In genomic region chr4:102760645-102761477, GRCh38 we compare ENCODE assay signal across 8 cellular contexts. TPM values are rescaled to one million over a fixed set of nuclear protein-coding genes. Genes with fewer than 3 reads are reported as not detected.
DNase-seq lines count a peak whose midpoint lies in the region; ATAC-seq and TF ChIP-seq lines count a peak whose summit lies in the region.

TSS of gene MANBA (minus strand) at chr4:102760968. CDS start at chr4:102760894, 74 bp downstream.

- TF ChIP-seq CTCF in ascending aorta (IDR thresholded peaks at IDR 0.05) (no peak), hepatocyte (IDR thresholded peaks at IDR 0.05; ENCODE audit: poor library complexity) (no peak)

- H3K4me3 ChIP-seq in ascending aorta (peak within 1 kb of the TSS; percentile 87 to 91), hepatocyte (peak within 1 kb of the TSS; percentile 75), aorta (ENCODE audit: low read length in 2 of 2) (peak within 1 kb of the TSS; percentile 75 to 85)

- WGBS in hepatocyte (ENCODE audit: low lambda C conversion rate, missing lambda C conversion rate): 2% methylated on average over 58 of the region's 68 CpGs
- WGBS in aorta, 2 donors: 0 to 1% methylated on average over 64 to 68 of the region's 68 CpGs

- H3K9me3 ChIP-seq in ascending aorta (no peaks in the 10 kb centered on the region), hepatocyte (ENCODE audit: low read depth) (no peaks in the 10 kb centered on the region), aorta (ENCODE audit: control insufficient read depth, low read length) (no peaks in the 10 kb centered on the region)

- H3K27me3 ChIP-seq in ascending aorta (no peaks in the 10 kb centered on the region), hepatocyte (no peaks in the 10 kb centered on the region), aorta (ENCODE audit: control insufficient read depth in 1 of 2, insufficient read depth in 2 of 2, low read length in 1 of 2) (no peaks in the 10 kb centered on the region)

- intact Hi-C loops in T-helper 2 cell treated with Interferon-gamma antibody and Interleukin-4, amounts not matched to agents 100 ng/mL and 5 ng/mL, for 36 hours (cut with micrococcal nuclease): loop anchor here (1.0 to 5.0 kb wide), 7 partner anchors 28 to 1414 kb away; partner anchors contain the start of genes CISD2, PPP3CA, SLC39A8 and SLC9B1
- intact Hi-C loops in ascending aorta (cut with DNase I) (loop anchor here (1.0 to 2.0 kb wide), 2 partner anchors 66 to 106 kb away; partner anchors contain the start of gene UBE2D3), aorta (cut with DNase I) (loop anchor here in 1 of 2 donors (5.0 kb wide), 2 partner anchors 66 to 139 kb away; partner anchors contain the start of gene UBE2D3)

- peak within 1 kb of the TSS; percentile 88 for H2AFZ ChIP-seq in hepatocyte

- DNase-seq in NCI-H1694 treated with DMSO at 0.1 percent for 48 hours (lab: John Stamatoyannopoulos, UW): peak; percentile 67
- peak; percentile 30 to 88 for DNase-seq in ascending aorta (ENCODE audit: low spot score in 2 of 2)
- DNase-seq in hepatocyte (ENCODE audit: low spot score): peak; percentile 95
- peak; percentile 94 for DNase-seq in retina
- DNase-seq in aorta: peak; percentile 93 to 95

- ATAC-seq in GM18508 (IDR thresholded peaks at IDR 0.05; ENCODE audit: insufficient read depth, unreplicated experiment) (peak; percentile 69), HG02943 (IDR thresholded peaks at IDR 0.05; ENCODE audit: low read depth, unreplicated experiment) (peak; percentile 93), aorta (ENCODE audit: low FRiP score) (peak; percentile 98)

- H3K9me2 ChIP-seq in hepatocyte (replicated peaks; ENCODE audit: insufficient read depth): no peaks in the 10 kb centered on the region

- peak within 1 kb of the TSS; percentile 80 for H3K4me2 ChIP-seq in hepatocyte

- H3K4me1 ChIP-seq in ascending aorta: peaks cover 0 to 2% of the 10 kb centered on the region in 2 donors
- H3K4me1 ChIP-seq in hepatocyte (ENCODE audit: insufficient read depth): peaks cover 7% of the 10 kb centered on the region
- no peaks in the 10 kb centered on the region for H3K4me1 ChIP-seq in aorta (ENCODE audit: control insufficient read depth in 1 of 2, insufficient read depth in 2 of 2, low read length in 2 of 2)

- peak within 1 kb of the TSS; percentile 71 to 79 for H3K27ac ChIP-seq in ascending aorta
- H3K27ac ChIP-seq in hepatocyte: peak within 1 kb of the TSS; percentile 88
- H3K27ac ChIP-seq in aorta (ENCODE audit: low read depth in 1 of 2, low read length in 2 of 2): peak within 1 kb of the TSS in 1 of 2 donors; percentile 35

- H3K36me3 ChIP-seq in ascending aorta (no peaks in the 10 kb centered on the region), hepatocyte (replicated peaks; ENCODE audit: insufficient read depth, low read depth) (no peaks in the 10 kb centered on the region), aorta (ENCODE audit: control insufficient read depth in 1 of 2, insufficient read depth in 2 of 2, low read length in 1 of 2) (no peaks in the 10 kb centered on the region)

- H3K79me2 ChIP-seq in hepatocyte: peaks cover 42% of the 10 kb centered on the region

- peaks cover 4% of the 10 kb centered on the region for H4K20me1 ChIP-seq in hepatocyte (ENCODE audit: insufficient read depth, poor library complexity, severe bottlenecking)

RNA-seq across cellular contexts. Expression of gene MANBA, which starts in this region (rescaled TPM):
- total RNA-seq in T-helper 2 cell treated with Interferon-gamma antibody and Interleukin-4, amounts not matched to agents 100 ng/mL and 5 ng/mL, for 36 hours: 13.5 and 15.7 TPM in 2 replicates
- 9.7 TPM for total RNA-seq in ascending aorta
- 91.4 and 98.1 TPM in 2 replicates for total RNA-seq in hepatocyte
- 37.5 and 52.0 TPM in 2 replicates for polyA plus RNA-seq in hepatocyte
- 10 to 100 TPM; 20.9 to 41.4 TPM for total RNA-seq in aorta
- polyA plus RNA-seq in aorta: 10 to 100 TPM; 16.8 to 19.9 TPM
